ENCODE assay signal across 8 cellular contexts in genomic region chr17:48578616-48579560, GRCh38. TPM values are rescaled to one million over a fixed set of nuclear protein-coding genes. Genes with fewer than 3 reads are reported as not detected.
DNase-seq lines count a peak whose midpoint lies in the region; ATAC-seq and TF ChIP-seq lines count a peak whose summit lies in the region.

No MANE protein-coding gene starts in this region.

- H3F3A ChIP-seq in PC-3 (ENCODE audit: low read length, unreplicated experiment): no peaks in the 10 kb centered on the region

- peaks cover 6 to 40% of the 10 kb centered on the region in 2 donors for H3K27me3 ChIP-seq in naive thymus-derived CD4-positive, alpha-beta T cell (ENCODE audit: control insufficient read depth in 2 of 2, insufficient read depth in 2 of 2, low read length in 2 of 2)
- no peaks in the 10 kb centered on the region for H3K27me3 ChIP-seq in PC-3 (ENCODE audit: low read length)

- H3K36me3 Mint-ChIP-seq in brain: no peaks in the 10 kb centered on the region
- H3K36me3 Mint-ChIP-seq in naive thymus-derived CD4-positive, alpha-beta T cell: peaks cover 0 to 16% (median 0%) of the 10 kb centered on the region in 5 donors

- peaks cover 10% of the 10 kb centered on the region for H3K4me1 Mint-ChIP-seq in brain
- H3K4me1 Mint-ChIP-seq in naive thymus-derived CD4-positive, alpha-beta T cell: peaks cover 12 to 63% (median 52%) of the 10 kb centered on the region in 7 donors

- H3K36me3 ChIP-seq in naive thymus-derived CD4-positive, alpha-beta T cell (ENCODE audit: control insufficient read depth in 2 of 3, insufficient read depth in 3 of 3, low read length in 3 of 3): no peaks in the 10 kb centered on the region
- H3K36me3 ChIP-seq in PC-3 (ENCODE audit: low read depth, low read length): no peaks in the 10 kb centered on the region

- 0 out of 2 replicates have a peak, but pooled peaks cover 2% of the 10 kb centered on the region for H3K79me2 ChIP-seq in PC-3 (ENCODE audit: low read length)

- TF ChIP-seq CTCF in brain (conservative IDR thresholded peaks at IDR 0.05) (no peak), PC-3 (conservative IDR thresholded peaks at IDR 0.05; ENCODE audit: low read depth, low read length) (no peak)

- peaks cover 0 to 12% (median 2%) of the 10 kb centered on the region in 5 experiments for H3K9me3 Mint-ChIP-seq in brain
- H3K9me3 Mint-ChIP-seq in naive thymus-derived CD4-positive, alpha-beta T cell: peaks cover 0 to 4% (median 0%) of the 10 kb centered on the region in 11 donors

- ATAC-seq in HG03432 (IDR thresholded peaks at IDR 0.05; ENCODE audit: unreplicated experiment) (peak; percentile 34), PC-3 (no peak)
- ATAC-seq in naive thymus-derived CD4-positive, alpha-beta T cell: peak; percentile 54

- H3K27ac ChIP-seq in naive thymus-derived CD4-positive, alpha-beta T cell (ENCODE audit: low read depth, low read length): no peak overlapping the region
- H3K27ac ChIP-seq in PC-3 (ENCODE audit: low read length): no peak overlapping the region

- no peak overlapping the region for H3K4me2 ChIP-seq in PC-3 (ENCODE audit: low read length)

- POLR2A ChIA-PET in naive thymus-derived CD4-positive, alpha-beta T cell (lab: Charles Lee): interaction anchor here (0.7 to 2.1 kb wide), 3 partner anchors 14 to 38 kb away, joined by 3 to 6 read pairs (median 5); partner anchors contain the start of gene HOXB5
- POLR2A ChIA-PET in PC-3 (lab: Charles Lee; ENCODE audit: unreplicated experiment): no interaction called here

- CTCF ChIA-PET in naive thymus-derived CD4-positive, alpha-beta T cell (lab: Charles Lee): interaction anchor here (0.8 to 1.1 kb wide), 2 partner anchors 78 to 86 kb away, joined by 3 to 4 read pairs; no protein-coding TSS in a partner anchor
- CTCF ChIA-PET in PC-3 (lab: Charles Lee): no interaction called here

- H4K20me1 ChIP-seq in PC-3 (ENCODE audit: low read length): no peaks in the 10 kb centered on the region

- H3K4me3 ChIP-seq in naive thymus-derived CD4-positive, alpha-beta T cell (ENCODE audit: low read length): peak overlapping the region; percentile 78
- no peak overlapping the region for H3K4me3 ChIP-seq in PC-3 (ENCODE audit: low read length)

- intact Hi-C loops in naive thymus-derived CD4-positive, alpha-beta T cell (cut with micrococcal nuclease): loop anchor here (1.0 to 5.0 kb wide), 4 partner anchors 35 to 87 kb away; no protein-coding TSS in a partner anchor
- intact Hi-C loops in PC-3 (cut with micrococcal nuclease): no loop called here

- H3K9me3 ChIP-seq in naive thymus-derived CD4-positive, alpha-beta T cell (ENCODE audit: control insufficient read depth in 2 of 3, low read length in 3 of 3): no peaks in the 10 kb centered on the region
- no peaks in the 10 kb centered on the region for H3K9me3 ChIP-seq in PC-3 (ENCODE audit: low read length)

- H2AFZ ChIP-seq in PC-3 (ENCODE audit: low read length): no peak overlapping the region

- H3K9ac ChIP-seq in PC-3 (ENCODE audit: low read length): no peak overlapping the region

- peak overlapping the region; percentile 59 to 94 (median 83) for H3K4me3 Mint-ChIP-seq in brain
- H3K4me3 Mint-ChIP-seq in naive thymus-derived CD4-positive, alpha-beta T cell: peak overlapping the region; percentile 88 to 94 (median 90)

- peak; percentile 44 for DNase-seq in NCI-H2029 treated with DMSO at 0.1 percent for 48 hours (lab: John Stamatoyannopoulos, UW)
- DNase-seq in NCI-H2029 (lab: John Stamatoyannopoulos, UW): no peak
- DNase-seq in naive thymus-derived CD4-positive, alpha-beta T cell: no peak
- no peak for DNase-seq in activated gamma-delta T cell treated with Interleukin-2 at 50 U/mL for 16 hours
- DNase-seq in NK-92 treated with Interleukin-12 subunit alpha and Interleukin-12 subunit beta, amount 100 ng/mL, for 24 hours (lab: John Stamatoyannopoulos, UW): no peak
- no peak for DNase-seq in PC-3

- peak overlapping the region in 3 of 5 experiments; percentile 50 to 97 (median 88) for H3K27ac Mint-ChIP-seq in brain
- H3K27ac Mint-ChIP-seq in naive thymus-derived CD4-positive, alpha-beta T cell: peak overlapping the region in 7 of 9 donors; percentile 26 to 89 (median 69)

- BruUV-seq in PC-3 (replicated peaks; lab: Mats Ljungman, UMichigan): no TSS peak

- no peaks in the 10 kb centered on the region for H3K9me2 ChIP-seq in PC-3 (replicated peaks; ENCODE audit: low read length)

- no peaks in the 10 kb centered on the region for H3K27me3 Mint-ChIP-seq in brain
- peaks cover 49 to 72% (median 56%) of the 10 kb centered on the region in 5 donors for H3K27me3 Mint-ChIP-seq in naive thymus-derived CD4-positive, alpha-beta T cell

- peaks cover 15 to 27% of the 10 kb centered on the region in 2 donors for H3K4me1 ChIP-seq in naive thymus-derived CD4-positive, alpha-beta T cell (ENCODE audit: control insufficient read depth in 2 of 2, insufficient read depth in 2 of 2, low read length in 2 of 2)
- peaks cover 20% of the 10 kb centered on the region for H3K4me1 ChIP-seq in PC-3 (ENCODE audit: insufficient read depth, low read length)

RNA-seq across cellular contexts. Expression of gene HOXB4, which starts 0.7 kb away (rescaled TPM):
- 30.3 TPM for polyA plus RNA-seq in brain (ENCODE audit: insufficient read depth, low read depth, low replicate concordance)
- 1 to 10 TPM in 4 of 5 experiments, under 1 TPM in 1; 0.34 to 7.9 (median 2.4) TPM for total RNA-seq in naive thymus-derived CD4-positive, alpha-beta T cell
- not detected for polyA plus RNA-seq in naive thymus-derived CD4-positive, alpha-beta T cell
- 0.22 and 0.58 TPM in 2 replicates for total RNA-seq in PC-3 (2014; rRNA removed)

RNA-seq across cellular contexts. Expression of gene HOXB3, which starts 11.2 kb away (rescaled TPM):
- polyA plus RNA-seq in brain (ENCODE audit: insufficient read depth, low read depth, low replicate concordance): 41.6 TPM
- total RNA-seq in naive thymus-derived CD4-positive, alpha-beta T cell: 10 to 100 TPM in 1 of 5 experiments, 1 to 10 TPM in 3, under 1 TPM in 1; 0.48 to 14.6 (median 7.1) TPM
- under 1 TPM in 1 of 2 donors, not detected in 1; 0.11 TPM for polyA plus RNA-seq in naive thymus-derived CD4-positive, alpha-beta T cell
- total RNA-seq in PC-3 (2014; rRNA removed): 6.0 and 8.8 TPM in 2 replicates

RNA-seq across cellular contexts. Expression of gene HOXB5, which starts 14.7 kb away (rescaled TPM):
- polyA plus RNA-seq in brain (ENCODE audit: insufficient read depth, low read depth, low replicate concordance): 234 TPM
- not detected for total RNA-seq in naive thymus-derived CD4-positive, alpha-beta T cell
- not detected for polyA plus RNA-seq in naive thymus-derived CD4-positive, alpha-beta T cell
- total RNA-seq in PC-3 (2014; rRNA removed): 0.40 and 0.95 TPM in 2 replicates

RNA-seq across cellular contexts. Expression of gene HOXB6, which starts 25.9 kb away (rescaled TPM):
- polyA plus RNA-seq in brain (ENCODE audit: insufficient read depth, low read depth, low replicate concordance): 31.9 TPM
- under 1 TPM in 1 of 5 experiments, not detected in 4; 0.34 TPM for total RNA-seq in naive thymus-derived CD4-positive, alpha-beta T cell
- not detected for polyA plus RNA-seq in naive thymus-derived CD4-positive, alpha-beta T cell
- total RNA-seq in PC-3 (2014; rRNA removed): 9.5 and 11.3 TPM in 2 replicates

RNA-seq across cellular contexts. Expression of gene HOXB7, which starts 31.9 kb away (rescaled TPM):
- 37.1 TPM for polyA plus RNA-seq in brain (ENCODE audit: insufficient read depth, low read depth, low replicate concordance)
- total RNA-seq in naive thymus-derived CD4-positive, alpha-beta T cell: under 1 TPM in 1 of 5 experiments, not detected in 4; 0.31 TPM
- not detected for polyA plus RNA-seq in naive thymus-derived CD4-positive, alpha-beta T cell
- not detected in 2 replicates for total RNA-seq in PC-3 (2014; rRNA removed)
